Comparison of ENCODE assay signal across 22 cellular contexts in the genomic region with DNA sequence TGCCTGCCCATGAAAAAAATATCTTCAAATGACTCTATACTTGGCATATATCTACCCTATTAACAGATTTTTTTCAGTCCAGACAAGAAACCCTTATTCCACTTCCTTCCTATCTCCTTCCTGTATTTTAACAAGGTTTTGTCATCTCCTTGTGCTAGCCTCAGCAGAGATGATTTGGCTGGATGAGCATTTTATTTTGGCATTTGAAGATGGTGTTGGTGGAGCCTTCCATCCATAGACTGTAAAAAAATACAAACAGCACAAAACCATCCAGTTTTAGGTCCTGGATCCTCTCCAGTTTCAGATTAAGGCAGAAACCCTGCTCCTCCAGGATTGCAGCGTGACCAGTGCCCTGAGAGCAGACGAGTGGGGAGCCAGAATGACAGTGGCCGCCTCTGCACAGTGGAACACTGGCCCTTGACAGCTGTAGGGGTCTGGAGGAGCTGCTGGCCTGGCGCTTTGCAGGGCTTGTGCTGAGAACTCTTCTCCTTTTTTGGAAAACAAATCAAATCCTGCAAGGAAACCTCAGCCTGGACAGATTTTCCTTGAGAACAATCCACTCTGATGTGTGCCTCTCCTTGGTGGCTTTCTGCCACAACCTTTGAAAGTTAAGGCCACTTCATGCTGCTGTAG.
A peak's percentile ranks its signal among the peaks of the same experiment; 100 is the strongest.
DNase-seq lines count a peak whose midpoint lies in the region; ATAC-seq, FAIRE-seq and TF ChIP-seq lines count a peak whose summit lies in the region.
"Had no signal": no experiment of that assay in that cellular context is flagged by ENCODE, and none has a peak within 500 bp of the region (broad histone marks: within the 10 kb centered on the region; RNA-seq: fewer than 3 reads in every experiment).

No MANE protein-coding gene starts in this region.

- H3K9me3 Mint-ChIP-seq in astrocyte (ENCODE audit: unreplicated experiment), result no peaks in the 10 kb centered on the region

- no peak overlapping the region for H3K4me2 ChIP-seq in astrocyte (ENCODE audit: low read length)

- peaks cover 13% of the 10 kb centered on the region for H3K4me1 Mint-ChIP-seq in astrocyte (ENCODE audit: low read depth, unreplicated experiment)

- H3K27ac Mint-ChIP-seq in astrocyte (ENCODE audit: unreplicated experiment), result peak overlapping the region; percentile 71

- H3K79me2 ChIP-seq in astrocyte (ENCODE audit: insufficient read depth, low read length), result no peaks in the 10 kb centered on the region

- no peaks in the 10 kb centered on the region for H3K27me3 ChIP-seq in astrocyte (ENCODE audit: insufficient read depth, low read length)
- H3K27me3 ChIP-seq: tibial nerve had no signal

- no peak overlapping the region for H3K4me3 ChIP-seq in astrocyte (ENCODE audit: insufficient read depth, low read depth, low read length)
- H3K4me3 ChIP-seq: HAP-1, prostate gland, tibial nerve had no signal

- no peaks in the 10 kb centered on the region for H3K4me1 ChIP-seq in astrocyte (ENCODE audit: insufficient read depth, low read length)
- H3K4me1 ChIP-seq: prostate gland had no signal

- no peak overlapping the region for H3K27ac ChIP-seq in astrocyte (ENCODE audit: low read depth, low read length)
- H3K27ac ChIP-seq: epithelial cell of prostate, prostate gland had no signal

- no peaks in the 10 kb centered on the region for H4K20me1 ChIP-seq in astrocyte (ENCODE audit: insufficient read depth, low read length)

- no peaks in the 10 kb centered on the region for H3K9me3 ChIP-seq in astrocyte (ENCODE audit: insufficient read depth, low read depth, low read length)
- H3K9me3 ChIP-seq: prostate gland, tibial nerve had no signal

- H3K36me3 ChIP-seq in astrocyte (ENCODE audit: insufficient read depth, low read length), result no peaks in the 10 kb centered on the region
- H3K36me3 ChIP-seq: HAP-1, prostate gland, tibial nerve had no signal

- peaks cover 2% of the 10 kb centered on the region for H3K27me3 Mint-ChIP-seq in astrocyte (ENCODE audit: low read depth, unreplicated experiment)

- no peak overlapping the region for H2AFZ ChIP-seq in astrocyte (ENCODE audit: low read depth, low read length)

- FAIRE-seq in astrocyte (lab: Jason Lieb, UNC), result no peak
- FAIRE-seq: HTR-8/SVneo had no signal

- no peak overlapping the region for H3K9ac ChIP-seq in astrocyte (ENCODE audit: low read length)

- ATAC-seq in left ventricle myocardium superior, result peak; percentile 81
- ATAC-seq in sciatic nerve, result peak; percentile 65
- ATAC-seq: SK-N-SH treated with all-trans-retinoic acid at 6 μM for 48 hours had no signal

- TF ChIP-seq CTCF in astrocyte (IDR thresholded peaks at IDR 0.05; ENCODE audit: insufficient read depth, low read depth, low read length), result no peak

- no peak overlapping the region for H3K4me3 Mint-ChIP-seq in astrocyte (ENCODE audit: unreplicated experiment)

- DNase-seq in AG20443 (ENCODE audit: low spot score) (peak; percentile 14), astrocyte (ENCODE audit: low read depth) (no peak), left ventricle myocardium superior (peak; percentile 46), sciatic nerve (ENCODE audit: low spot score) (no peak), NCI-H1417 treated with DMSO at 0.1 percent for 48 hours (lab: John Stamatoyannopoulos, UW) (no peak), NCI-H2196 treated with DMSO at 0.1 percent for 48 hours (lab: John Stamatoyannopoulos, UW; ENCODE audit: unreplicated experiment) (no peak), NCI-H2227 (lab: John Stamatoyannopoulos, UW; ENCODE audit: unreplicated experiment) (no peak)
- no peak for DNase-seq in stimulated activated CD4-positive, alpha-beta T cell treated with anti-CD3 and anti-CD28 coated beads, Interleukin-15, amount 100 ng/mL, for 24 hours
- DNase-seq: ACHN; activated CD4-positive, alpha-beta T cell treated with anti-CD3 and anti-CD28 coated beads, Interleukin-2, amount 50 U/mL, for 1 hour; activated T-cell treated with anti-CD3 and anti-CD28 coated beads, Interleukin-2, amount 50 U/mL, for 1 hour; COR-L47; GDM1; MM.1S; NCI-H2081 treated with DMSO at 0.1 percent for 48 hours; NCI-H526 treated with DMSO at 0.1 percent for 48 hours had no signal

- H3K36me3 Mint-ChIP-seq in astrocyte (ENCODE audit: low read depth, unreplicated experiment), result no peaks in the 10 kb centered on the region

- intact Hi-C loops in left ventricle myocardium superior (cut with micrococcal nuclease) (no loop called here), sciatic nerve (cut with DNase I) (no loop called here)

Comparison
In these comparisons a context has a peak if more than half of its experiments do, and no peak if none do; other contexts are left out.
1. DNase-seq: peak in AG20443 (single experiment) and left ventricle myocardium superior (single experiment); none in astrocyte (single experiment), sciatic nerve (single experiment), NCI-H1417 treated with DMSO at 0.1 percent for 48 hours (single experiment), NCI-H2196 treated with DMSO at 0.1 percent for 48 hours (single experiment), stimulated activated CD4-positive, alpha-beta T cell treated with anti-CD3 and anti-CD28 coated beads, Interleukin-15, amount 100 ng/mL, for 24 hours (single experiment) and NCI-H2227 (single experiment).